Comparison of ENCODE assay signal across 2 cellular contexts in genomic region chr12:68352067-68352466, GRCh38.
TF ChIP-seq lines count a peak whose summit lies in the region.

No MANE protein-coding gene starts in this region.

TF ChIP-seq in IMR-90, 13 proteins besides CTCF, POLR2A, EP300 and RAD21 (continued from another document):
- TF ChIP-seq MXI1 (IDR thresholded peaks at IDR 0.05; ENCODE audit: borderline replicate concordance, low read depth, low read length) = no peak
- TF ChIP-seq, protein P1, sequence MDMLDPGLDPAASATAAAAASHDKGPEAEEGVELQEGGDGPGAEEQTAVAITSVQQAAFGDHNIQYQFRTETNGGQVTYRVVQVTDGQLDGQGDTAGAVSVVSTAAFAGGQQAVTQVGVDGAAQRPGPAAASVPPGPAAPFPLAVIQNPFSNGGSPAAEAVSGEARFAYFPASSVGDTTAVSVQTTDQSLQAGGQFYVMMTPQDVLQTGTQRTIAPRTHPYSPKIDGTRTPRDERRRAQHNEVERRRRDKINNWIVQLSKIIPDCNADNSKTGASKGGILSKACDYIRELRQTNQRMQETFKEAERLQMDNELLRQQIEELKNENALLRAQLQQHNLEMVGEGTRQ (IDR thresholded peaks at IDR 0.05; ENCODE audit: low read depth, low read length) = no peak
- TF ChIP-seq RFX5 (IDR thresholded peaks at IDR 0.05; ENCODE audit: low read depth, low read length) = no peak
- TF ChIP-seq MAFK (IDR thresholded peaks at IDR 0.05; ENCODE audit: low read depth, low read length) = no peak
- no peak for TF ChIP-seq MAZ (IDR thresholded peaks at IDR 0.05; ENCODE audit: borderline replicate concordance, low read depth, low read length)
- no peak for TF ChIP-seq FOS (IDR thresholded peaks at IDR 0.05; ENCODE audit: low read depth, low read length)

TF ChIP-seq in SK-N-SH treated with all-trans-retinoic acid at 6 μM for 48 hours, 23 proteins besides CTCF, POLR2A, EP300 and RAD21 (continued from another document):
- no peak for TF ChIP-seq POU6F1 (CRISPR knock-in tag; IDR thresholded peaks at IDR 0.05; ENCODE audit: borderline replicate concordance, low read depth)
- TF ChIP-seq, protein P2, sequence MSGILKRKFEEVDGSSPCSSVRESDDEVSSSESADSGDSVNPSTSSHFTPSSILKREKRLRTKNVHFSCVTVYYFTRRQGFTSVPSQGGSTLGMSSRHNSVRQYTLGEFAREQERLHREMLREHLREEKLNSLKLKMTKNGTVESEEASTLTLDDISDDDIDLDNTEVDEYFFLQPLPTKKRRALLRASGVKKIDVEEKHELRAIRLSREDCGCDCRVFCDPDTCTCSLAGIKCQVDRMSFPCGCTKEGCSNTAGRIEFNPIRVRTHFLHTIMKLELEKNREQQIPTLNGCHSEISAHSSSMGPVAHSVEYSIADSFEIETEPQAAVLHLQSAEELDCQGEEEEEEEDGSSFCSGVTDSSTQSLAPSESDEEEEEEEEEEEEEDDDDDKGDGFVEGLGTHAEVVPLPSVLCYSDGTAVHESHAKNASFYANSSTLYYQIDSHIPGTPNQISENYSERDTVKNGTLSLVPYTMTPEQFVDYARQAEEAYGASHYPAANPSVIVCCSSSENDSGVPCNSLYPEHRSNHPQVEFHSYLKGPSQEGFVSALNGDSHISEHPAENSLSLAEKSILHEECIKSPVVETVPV (CRISPR knock-in tag; IDR thresholded peaks at IDR 0.05) = 0 out of 2 replicates have a peak, but pooled peaks have one; percentile 35
- TF ChIP-seq ISL1 (CRISPR knock-in tag; IDR thresholded peaks at IDR 0.05) = peak; percentile 89
- TF ChIP-seq, protein P3, sequence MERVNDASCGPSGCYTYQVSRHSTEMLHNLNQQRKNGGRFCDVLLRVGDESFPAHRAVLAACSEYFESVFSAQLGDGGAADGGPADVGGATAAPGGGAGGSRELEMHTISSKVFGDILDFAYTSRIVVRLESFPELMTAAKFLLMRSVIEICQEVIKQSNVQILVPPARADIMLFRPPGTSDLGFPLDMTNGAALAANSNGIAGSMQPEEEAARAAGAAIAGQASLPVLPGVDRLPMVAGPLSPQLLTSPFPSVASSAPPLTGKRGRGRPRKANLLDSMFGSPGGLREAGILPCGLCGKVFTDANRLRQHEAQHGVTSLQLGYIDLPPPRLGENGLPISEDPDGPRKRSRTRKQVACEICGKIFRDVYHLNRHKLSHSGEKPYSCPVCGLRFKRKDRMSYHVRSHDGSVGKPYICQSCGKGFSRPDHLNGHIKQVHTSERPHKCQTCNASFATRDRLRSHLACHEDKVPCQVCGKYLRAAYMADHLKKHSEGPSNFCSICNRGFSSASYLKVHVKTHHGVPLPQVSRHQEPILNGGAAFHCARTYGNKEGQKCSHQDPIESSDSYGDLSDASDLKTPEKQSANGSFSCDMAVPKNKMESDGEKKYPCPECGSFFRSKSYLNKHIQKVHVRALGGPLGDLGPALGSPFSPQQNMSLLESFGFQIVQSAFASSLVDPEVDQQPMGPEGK (CRISPR knock-in tag; IDR thresholded peaks at IDR 0.05; ENCODE audit: borderline replicate concordance) = peak; percentile 81
- TF ChIP-seq TSHZ2 (CRISPR knock-in tag; IDR thresholded peaks at IDR 0.05) = peak; percentile 53; the same call in 1 of the 2 replicates
- peak; percentile 26; the same call in 1 of the 2 replicates for TF ChIP-seq ZNF565 (CRISPR knock-in tag; conservative IDR thresholded peaks at IDR 0.05; ENCODE audit: low read depth)
- TF ChIP-seq CSDC2 (CRISPR knock-in tag; IDR thresholded peaks at IDR 0.05) = peak; percentile 99
- TF ChIP-seq SNAI2 (CRISPR knock-in tag; IDR thresholded peaks at IDR 0.05) = peak; percentile 99
- 0 out of 2 replicates have a peak, but pooled peaks have one; percentile 67 for TF ChIP-seq GLIS3 (CRISPR knock-in tag; IDR thresholded peaks at IDR 0.05)
- peak; percentile 96 for TF ChIP-seq ZFP3 (CRISPR knock-in tag; IDR thresholded peaks at IDR 0.05)
- 0 out of 2 replicates have a peak, but pooled peaks have one; percentile 43 for TF ChIP-seq ZFP30 (CRISPR knock-in tag; IDR thresholded peaks at IDR 0.05)
- no peak for TF ChIP-seq ARNTL (CRISPR knock-in tag; IDR thresholded peaks at IDR 0.05; ENCODE audit: borderline replicate concordance, low read depth)
- peak; percentile 97 for TF ChIP-seq OSR1 (CRISPR knock-in tag; IDR thresholded peaks at IDR 0.05)
- TF ChIP-seq TCF4 (CRISPR knock-in tag; IDR thresholded peaks at IDR 0.05; ENCODE audit: borderline replicate concordance) = no peak; the same call in 1 of the 2 replicates
- peak; percentile 96 for TF ChIP-seq ZC3H10 (CRISPR knock-in tag; IDR thresholded peaks at IDR 0.05)
- TF ChIP-seq PPARA (CRISPR knock-in tag; IDR thresholded peaks at IDR 0.05; ENCODE audit: borderline replicate concordance) = no peak
